10 cellular contexts compared by ENCODE assay signal in the genomic region with DNA sequence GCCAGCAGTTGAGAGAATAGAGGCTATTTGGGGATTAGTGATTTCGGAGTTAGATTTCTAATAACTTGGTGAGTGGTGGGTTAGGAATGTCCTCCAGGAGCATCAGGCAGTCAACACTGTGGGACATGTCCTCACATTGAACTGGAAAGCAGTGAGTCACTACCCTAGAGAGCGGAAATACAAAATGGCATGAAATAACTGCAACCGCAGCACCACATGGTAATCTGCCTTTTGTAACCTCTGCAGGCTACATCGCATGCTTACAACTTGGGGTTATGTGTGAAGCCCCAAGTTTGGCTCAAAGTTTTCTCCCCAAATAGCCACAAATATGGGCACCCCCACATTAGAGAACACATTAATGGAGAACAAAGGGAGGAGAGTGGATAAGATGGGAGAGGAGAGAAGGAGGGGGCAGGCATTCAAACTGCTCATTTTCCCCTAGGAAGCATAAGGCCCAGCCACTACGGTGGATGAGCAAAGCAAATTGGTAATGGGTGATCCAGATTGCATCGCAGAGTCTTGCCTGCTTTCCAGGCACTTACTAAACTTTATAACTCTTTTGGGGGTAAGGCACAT. TPM values are rescaled to one million over a fixed set of nuclear protein-coding genes. Genes with fewer than 3 reads are reported as not detected.
DNase-seq lines count a peak whose midpoint lies in the region; ATAC-seq and TF ChIP-seq lines count a peak whose summit lies in the region.
"Had no signal": no experiment of that assay in that cellular context is flagged by ENCODE, and none has a peak within 500 bp of the region (broad histone marks: within the 10 kb centered on the region; RNA-seq: fewer than 3 reads in every experiment).

No MANE protein-coding gene starts in this region.

- no peak for TF ChIP-seq CTCF in foreskin fibroblast (IDR thresholded peaks at IDR 0.05; ENCODE audit: low read depth, low read length)

- no peak overlapping the region for H3K27ac Mint-ChIP-seq in activated T-helper 1 cell treated with anti-CD3 and anti-CD28 coated beads, Interleukin-12 subunit alpha, Interleukin-12 subunit beta, Interleukin-2, Interleukin-4 antibody, amounts not matched to agents 30 ng/mL and 10 ng/mL and 1 ng/mL, durations not matched to agents 14 hours and 24 hours and 36 hours

- H3K36me3 Mint-ChIP-seq in activated T-helper 1 cell treated with anti-CD3 and anti-CD28 coated beads, Interleukin-12 subunit alpha, Interleukin-12 subunit beta, Interleukin-2, Interleukin-4 antibody, amounts not matched to agents 30 ng/mL and 10 ng/mL and 1 ng/mL, durations not matched to agents 14 hours and 24 hours and 36 hours (ENCODE audit: low read depth), result no peaks in the 10 kb centered on the region

- H3K27me3 Mint-ChIP-seq in activated T-helper 1 cell treated with anti-CD3 and anti-CD28 coated beads, Interleukin-12 subunit alpha, Interleukin-12 subunit beta, Interleukin-2, Interleukin-4 antibody, amounts not matched to agents 30 ng/mL and 10 ng/mL and 1 ng/mL, durations not matched to agents 14 hours and 24 hours and 36 hours (ENCODE audit: insufficient read depth), result peaks cover 49% of the 10 kb centered on the region

- H3K4me3 ChIP-seq in foreskin fibroblast (ENCODE audit: low read depth in 1 of 2, low read length in 2 of 2), result no peak overlapping the region

- H3K4me3 Mint-ChIP-seq in activated T-helper 1 cell treated with anti-CD3 and anti-CD28 coated beads, Interleukin-12 subunit alpha, Interleukin-12 subunit beta, Interleukin-2, Interleukin-4 antibody, amounts not matched to agents 30 ng/mL and 10 ng/mL and 1 ng/mL, durations not matched to agents 14 hours and 24 hours and 36 hours, result no peak overlapping the region

- H3K9me3 Mint-ChIP-seq in activated T-helper 1 cell treated with anti-CD3 and anti-CD28 coated beads, Interleukin-12 subunit alpha, Interleukin-12 subunit beta, Interleukin-2, Interleukin-4 antibody, amounts not matched to agents 30 ng/mL and 10 ng/mL and 1 ng/mL, durations not matched to agents 14 hours and 24 hours and 36 hours, result no peaks in the 10 kb centered on the region

- intact Hi-C loops in sciatic nerve (cut with DNase I) (no loop called here), posterior vena cava (cut with DNase I) (no loop called here)
- intact Hi-C loops in activated T-helper 1 cell treated with anti-CD3 and anti-CD28 coated beads, Interleukin-12 subunit alpha, Interleukin-12 subunit beta, Interleukin-2, Interleukin-4 antibody, amounts not matched to agents 30 ng/mL and 10 ng/mL and 1 ng/mL, durations not matched to agents 14 hours and 24 hours and 36 hours (cut with micrococcal nuclease), result no loop called here

- DNase-seq in HK-2 (ENCODE audit: unreplicated experiment) (peak; percentile 73), T1000 (lab: John Stamatoyannopoulos, UW) (peak; percentile 59), foreskin fibroblast (peak; percentile 95 to 96), sciatic nerve (ENCODE audit: low spot score) (no peak), posterior vena cava (ENCODE audit: low spot score) (no peak), G401 (ENCODE audit: low spot score) (no peak)
- DNase-seq in activated T-helper 1 cell treated with anti-CD3 and anti-CD28 coated beads, Interleukin-12 subunit alpha, Interleukin-12 subunit beta, Interleukin-2, Interleukin-4 antibody, amounts not matched to agents 30 ng/mL and 10 ng/mL and 1 ng/mL, durations not matched to agents 14 hours and 24 hours and 36 hours (ENCODE audit: low spot score), result no peak
- DNase-seq: hypothalamus, NCI-H446 had no signal

- no peaks in the 10 kb centered on the region for H3K4me1 Mint-ChIP-seq in activated T-helper 1 cell treated with anti-CD3 and anti-CD28 coated beads, Interleukin-12 subunit alpha, Interleukin-12 subunit beta, Interleukin-2, Interleukin-4 antibody, amounts not matched to agents 30 ng/mL and 10 ng/mL and 1 ng/mL, durations not matched to agents 14 hours and 24 hours and 36 hours (ENCODE audit: low read depth)

- in situ Hi-C loops in G401 (cut with HindIII; ENCODE audit: low sequenced_read_pairs), result no loop called here

- peak; percentile 71 for ATAC-seq in sciatic nerve
- ATAC-seq in GM19463 (IDR thresholded peaks at IDR 0.05; ENCODE audit: unreplicated experiment), result no peak

RNA-seq across cellular contexts. Expression of a gene that starts 22.0 kb away (rescaled TPM):
- total RNA-seq in sciatic nerve, result 38.6 TPM
- total RNA-seq in activated T-helper 1 cell treated with anti-CD3 and anti-CD28 coated beads, Interleukin-12 subunit alpha, Interleukin-12 subunit beta, Interleukin-2, Interleukin-4 antibody, amounts not matched to agents 30 ng/mL and 10 ng/mL and 1 ng/mL, durations not matched to agents 14 hours and 24 hours and 36 hours, result 33.4 and 36.1 TPM in 2 replicates
- 10 to 100 TPM; 21.8 to 23.7 TPM for total RNA-seq in posterior vena cava
- 37.0 and 46.2 TPM in 2 replicates for total RNA-seq in G401 (2014; rRNA removed; shearing (Covaris generic))

Comparison
In these comparisons a context has a peak if more than half of its experiments do, and no peak if none do; other contexts are left out.
1. DNase-seq: peak in HK-2 (single experiment), T1000 (single experiment) and foreskin fibroblast (2 of 2); none in sciatic nerve (single experiment), activated T-helper 1 cell treated with anti-CD3 and anti-CD28 coated beads, Interleukin-12 subunit alpha, Interleukin-12 subunit beta, Interleukin-2, Interleukin-4 antibody, amounts not matched to agents 30 ng/mL and 10 ng/mL and 1 ng/mL, durations not matched to agents 14 hours and 24 hours and 36 hours (single experiment), posterior vena cava (single experiment) and G401 (single experiment).